8 cellular contexts compared by ENCODE assay signal in genomic region chr2:190319557-190320498, GRCh38. TPM values are rescaled to one million over a fixed set of nuclear protein-coding genes. Genes with fewer than 3 reads are reported as not detected.
DNase-seq lines count a peak whose midpoint lies in the region; ATAC-seq, FAIRE-seq and TF ChIP-seq lines count a peak whose summit lies in the region.

Gene HIBCH, minus strand, starts transcription at chr2:190319826. Its CDS starts 76 bp downstream, at chr2:190319750.

- no peaks in the 10 kb centered on the region for H3K9me2 ChIP-seq in SU-DHL-6 (replicated peaks; ENCODE audit: insufficient read depth, low read length)

- H3K27ac ChIP-seq in SU-DHL-6 (ENCODE audit: low read depth, low read length): peak within 1 kb of the TSS; percentile 77
- H3K27ac ChIP-seq in pancreas: peak within 1 kb of the TSS; percentile 80 to 98 (median 90)
- H3K27ac ChIP-seq in tibial nerve: peak within 1 kb of the TSS; percentile 83 to 96 (median 90)

- intact Hi-C loops in Right ventricle myocardium inferior (cut with DNase I): loop anchor here (5.0 to 10.0 kb wide), 2 partner anchors 138 to 485 kb away; a partner anchor contains a TSS
- intact Hi-C loops in pancreas (cut with DNase I): no loop called here

- H3K4me1 ChIP-seq in pancreas (peaks cover 0 to 18% (median 18%) of the 10 kb centered on the region in 3 donors), tibial nerve (peaks cover 0 to 46% (median 12%) of the 10 kb centered on the region in 4 donors)

- peak within 1 kb of the TSS; percentile 75 for H2AFZ ChIP-seq in SU-DHL-6 (ENCODE audit: low read depth, low read length, severe bottlenecking)

- peak within 1 kb of the TSS; percentile 65 for H3K4me3 ChIP-seq in SU-DHL-6 (ENCODE audit: insufficient read depth, low read length, poor library complexity, severe bottlenecking)
- peak within 1 kb of the TSS; percentile 46 to 75 (median 56) for H3K4me3 ChIP-seq in pancreas
- peak within 1 kb of the TSS; percentile 66 to 87 (median 72) for H3K4me3 ChIP-seq in tibial nerve

- peak; percentile 98 for FAIRE-seq in pancreas (lab: Jason Lieb, UNC)

- H3K79me2 ChIP-seq in SU-DHL-6 (ENCODE audit: insufficient read depth, low read length): peaks cover 36% of the 10 kb centered on the region

- H3K4me2 ChIP-seq in SU-DHL-6 (ENCODE audit: low read depth, low read length, poor library complexity, severe bottlenecking): peak within 1 kb of the TSS; percentile 87

- H3K27me3 ChIP-seq in SU-DHL-6 (ENCODE audit: low read length): no peaks in the 10 kb centered on the region
- H3K27me3 ChIP-seq in pancreas: no peaks in the 10 kb centered on the region
- H3K27me3 ChIP-seq in tibial nerve: no peaks in the 10 kb centered on the region

- DNase-seq in NCI-H1092 treated with DMSO at 0.1 percent for 48 hours (lab: John Stamatoyannopoulos, UW) (peak; percentile 97), Right ventricle myocardium inferior (ENCODE audit: missing footprints) (peak; percentile 99), pancreas (peak; percentile 98 to 99 (median 98)), tibial nerve (ENCODE audit: low spot score in 2 of 2) (peak; percentile 95 to 96)
- peak; percentile 67 for DNase-seq in activated naive CD8-positive, alpha-beta T cell treated with anti-CD3 and anti-CD28 coated beads, Interleukin-2, amount 50 U/mL, for 16 hours (ENCODE audit: low read depth, low spot score)

- no peaks in the 10 kb centered on the region for H4K20me1 ChIP-seq in SU-DHL-6 (ENCODE audit: low read depth, low read length)

- TF ChIP-seq CTCF in SU-DHL-6 (IDR thresholded peaks at IDR 0.05; ENCODE audit: insufficient read depth, low read length, poor library complexity, severe bottlenecking) (peak; percentile 20), pancreas (IDR thresholded peaks at IDR 0.05) (peak; percentile 47 to 73 (median 56)), tibial nerve (IDR thresholded peaks at IDR 0.05) (peak; percentile 63 to 92 (median 77))

- H3K9ac ChIP-seq in SU-DHL-6 (ENCODE audit: low read length): peak within 1 kb of the TSS; percentile 69

- H3K36me3 ChIP-seq in SU-DHL-6 (ENCODE audit: low read length): no peaks in the 10 kb centered on the region
- H3K36me3 ChIP-seq in pancreas: no peaks in the 10 kb centered on the region
- no peaks in the 10 kb centered on the region for H3K36me3 ChIP-seq in tibial nerve

- ATAC-seq in HG02610 (IDR thresholded peaks at IDR 0.05; ENCODE audit: unreplicated experiment): peak; percentile 96
- ATAC-seq in Right ventricle myocardium inferior: peak; percentile 99
- peak; percentile 94 to 97 (median 96) for ATAC-seq in pancreas

- H3F3A ChIP-seq in SU-DHL-6 (ENCODE audit: insufficient read depth): peaks cover 12% of the 10 kb centered on the region; the same call in 1 of the 2 replicates

- no peaks in the 10 kb centered on the region for H3K9me3 ChIP-seq in SU-DHL-6 (ENCODE audit: insufficient read depth, low read length)
- no peaks in the 10 kb centered on the region for H3K9me3 ChIP-seq in pancreas
- H3K9me3 ChIP-seq in tibial nerve: no peaks in the 10 kb centered on the region

- TF ChIP-seq EP300 in tibial nerve (IDR thresholded peaks at IDR 0.05): peak; percentile 80 to 98

- TF ChIP-seq POLR2A in GM10847 (IDR thresholded peaks at IDR 0.05; ENCODE audit: extremely low read depth, insufficient read length) (peak; percentile 84), tibial nerve (IDR thresholded peaks at IDR 0.05) (peak; percentile 48 to 87)

- WGBS in pancreas, 2 donors: 1% methylated on average over 49 of the region's 49 CpGs
- WGBS in tibial nerve, 2 donors: 1% methylated on average over 49 of the region's 49 CpGs

RNA-seq across cellular contexts. Expression of gene HIBCH, which starts in this region (rescaled TPM):
- total RNA-seq in Right ventricle myocardium inferior: 21.2 TPM
- 10 to 100 TPM; 17.6 to 29.3 (median 22.6) TPM for total RNA-seq in pancreas
- polyA plus RNA-seq in pancreas: 10 to 100 TPM in 1 of 2 donors, 1 to 10 TPM in 1; 7.6 to 14.3 TPM
- total RNA-seq in tibial nerve: 10 to 100 TPM; 15.6 to 19.9 (median 17.8) TPM

Comparison
In these comparisons a context has a peak if more than half of its experiments do, and no peak if none do; other contexts are left out.
1. Peak in every context shown above with its lines: DNase-seq, ATAC-seq, H3K4me3 ChIP-seq and H3K27ac ChIP-seq.
2. CTCF ChIP-seq: peak in every context shown above with its lines; median percentile 77 in tibial nerve; 56 in pancreas; 20 in SU-DHL-6.